ENCODE assay signal across 8 cellular contexts in the genomic region with DNA sequence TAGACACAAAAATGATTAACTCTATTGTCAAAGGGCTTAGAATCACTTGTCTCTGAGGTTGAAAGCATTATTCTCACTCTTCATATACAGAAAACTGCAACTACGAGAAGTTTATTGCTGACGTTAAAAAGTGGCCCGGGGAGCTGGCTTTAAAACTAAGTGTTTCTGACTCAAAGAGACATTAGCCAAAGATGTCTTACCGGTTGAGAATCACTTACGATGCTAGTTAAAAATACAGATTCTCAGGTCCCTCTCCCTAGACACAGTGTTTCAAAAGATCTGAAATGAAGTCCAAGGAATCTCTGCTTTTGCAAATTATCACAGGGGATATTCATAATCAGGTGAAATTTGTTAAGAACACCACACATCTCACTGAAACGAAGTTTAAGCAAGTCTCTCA. TPM values are rescaled to one million over a fixed set of nuclear protein-coding genes. Genes with fewer than 3 reads are reported as not detected.
DNase-seq lines count a peak whose midpoint lies in the region; ATAC-seq and TF ChIP-seq lines count a peak whose summit lies in the region.

No MANE protein-coding gene starts in this region.

- 10 to 26% methylated on average over 6 of the region's 6 CpGs for WGBS in gastroesophageal sphincter (ENCODE audit: low coverage in 1 of 2), 2 donors
- 34 to 48% (median 40%) methylated on average over 6 of the region's 6 CpGs for WGBS in stomach, 5 donors

- no peaks in the 10 kb centered on the region for H3K36me3 ChIP-seq in gastroesophageal sphincter
- H3K36me3 ChIP-seq in stomach, result no peaks in the 10 kb centered on the region

- ATAC-seq in T-helper 17 cell, result no peak
- ATAC-seq in gastroesophageal sphincter, result no peak
- no peak for ATAC-seq in HG02852 (IDR thresholded peaks at IDR 0.05; ENCODE audit: unreplicated experiment)

- H3K4me1 Mint-ChIP-seq in T-helper 17 cell, result peaks cover 32% of the 10 kb centered on the region

- peak; percentile 9 for DNase-seq in NCI-H510A treated with DMSO at 0.1 percent for 48 hours (lab: John Stamatoyannopoulos, UW)
- no peak for DNase-seq in NCI-H510A (lab: John Stamatoyannopoulos, UW)
- no peak for DNase-seq in T-helper 17 cell
- no peak for DNase-seq in stomach
- no peak for DNase-seq in stimulated activated CD4-positive, alpha-beta T cell treated with anti-CD3 and anti-CD28 coated beads, Interleukin-4, amount 100 ng/mL, for 24 hours
- DNase-seq in NCI-H226, result no peak

- no peak for TF ChIP-seq EP300 in gastroesophageal sphincter (IDR thresholded peaks at IDR 0.05)
- TF ChIP-seq EP300 in stomach (IDR thresholded peaks at IDR 0.05), result no peak

- no peak for TF ChIP-seq POLR2A in gastroesophageal sphincter (IDR thresholded peaks at IDR 0.05)
- TF ChIP-seq POLR2A in stomach (IDR thresholded peaks at IDR 0.05), result no peak

- no peak for TF ChIP-seq CTCF in gastroesophageal sphincter (IDR thresholded peaks at IDR 0.05)
- no peak for TF ChIP-seq CTCF in stomach (IDR thresholded peaks at IDR 0.05)

- H3K27me3 ChIP-seq in gastroesophageal sphincter (no peaks in the 10 kb centered on the region), stomach (no peaks in the 10 kb centered on the region)

- intact Hi-C loops in stomach (cut with DNase I; ENCODE audit: low total_unique reads), result no loop called here

- H3K9me3 ChIP-seq in T-helper 17 cell (ENCODE audit: control insufficient read depth, low read length, poor library complexity, severe bottlenecking) (no peaks in the 10 kb centered on the region), gastroesophageal sphincter (no peaks in the 10 kb centered on the region), stomach (no peaks in the 10 kb centered on the region)

- H3K4me1 ChIP-seq in gastroesophageal sphincter (peaks cover 0 to 56% (median 6%) of the 10 kb centered on the region in 3 donors), stomach (peaks cover 5 to 37% (median 22%) of the 10 kb centered on the region in 4 donors)

- peaks cover 3% of the 10 kb centered on the region for H3K36me3 Mint-ChIP-seq in T-helper 17 cell (ENCODE audit: low read depth)

- H3K4me3 ChIP-seq in gastroesophageal sphincter (peak overlapping the region; percentile 58 to 85), stomach (peak overlapping the region; percentile 81 to 91 (median 83))

- peak overlapping the region; percentile 96 for H3K4me3 Mint-ChIP-seq in T-helper 17 cell

- no peaks in the 10 kb centered on the region for H3K27me3 Mint-ChIP-seq in T-helper 17 cell

- peak overlapping the region in 2 of 4 donors; percentile 89 for H3K27ac ChIP-seq in gastroesophageal sphincter
- peak overlapping the region in 1 of 5 donors; percentile 90 for H3K27ac ChIP-seq in stomach

- H3K27ac Mint-ChIP-seq in T-helper 17 cell, result peak overlapping the region; percentile 97

RNA-seq across cellular contexts. Expression of gene GNPDA2, which starts 1.2 kb away (rescaled TPM):
- total RNA-seq in T-helper 17 cell (1 to 10 TPM; 7.6 to 8.4 TPM), gastroesophageal sphincter (10 to 100 TPM; 19.3 to 45.5 (median 31.7) TPM), stomach (10 to 100 TPM in 3 of 5 donors, 1 to 10 TPM in 1, under 1 TPM in 1; 0.58 to 32.1 (median 13.4) TPM)
- polyA plus RNA-seq in stomach, result 10 to 100 TPM in 2 of 3 donors, 1 to 10 TPM in 1; 6.9 to 13.0 (median 10.5) TPM

RNA-seq across cellular contexts. Expression of gene GUF1, which starts 46.9 kb away (rescaled TPM):
- total RNA-seq in T-helper 17 cell (10 to 100 TPM; 15.7 to 19.3 TPM), gastroesophageal sphincter (10 to 100 TPM; 14.5 to 19.6 (median 14.6) TPM), stomach (10 to 100 TPM in 4 of 5 donors, 1 to 10 TPM in 1; 2.3 to 32.1 (median 15.2) TPM)
- 1 to 10 TPM; 7.9 to 9.3 (median 8.8) TPM for polyA plus RNA-seq in stomach
